In the genomic region with DNA sequence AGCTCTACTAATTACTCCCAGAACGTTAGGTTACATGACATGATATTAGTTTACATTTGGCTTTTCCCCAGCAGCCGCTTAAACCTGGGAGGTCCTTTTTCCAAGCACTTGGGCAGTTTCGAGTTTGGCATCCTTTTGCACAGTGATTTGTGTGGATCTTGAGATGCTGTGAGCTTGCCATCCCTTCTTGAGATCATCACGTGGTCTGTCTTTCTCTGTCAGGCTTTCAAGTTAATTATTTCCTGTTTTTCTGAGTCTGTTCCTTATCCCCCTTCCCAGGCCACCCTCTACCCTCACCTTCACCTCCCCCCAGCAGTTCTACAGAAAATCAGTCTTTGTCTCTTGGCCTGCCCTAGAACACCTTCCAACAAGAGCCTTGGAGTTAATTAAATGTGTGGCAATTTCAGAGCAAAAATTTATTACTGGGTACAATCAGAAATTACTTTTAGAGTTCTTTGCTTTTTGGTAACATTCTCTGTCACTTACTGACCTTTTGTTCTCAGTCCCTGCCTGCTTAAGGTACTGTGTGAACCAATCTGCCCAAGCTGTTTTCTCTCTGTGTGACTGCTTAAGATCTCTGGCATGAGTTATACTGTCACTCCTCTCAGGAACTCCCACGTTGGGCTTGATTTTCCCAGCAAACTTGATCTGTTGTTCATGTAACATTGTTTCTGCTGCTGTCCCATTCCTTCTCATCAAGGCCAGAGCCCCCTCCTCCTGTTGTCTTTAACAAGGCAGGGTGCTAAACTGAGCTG, we compare ENCODE assay signal across 14 cellular contexts. TPM values are rescaled to one million over a fixed set of nuclear protein-coding genes. Genes with fewer than 3 reads are reported as not detected.
DNase-seq lines count a peak whose midpoint lies in the region; ATAC-seq, FAIRE-seq and TF ChIP-seq lines count a peak whose summit lies in the region.
"Had no signal": no experiment of that assay in that cellular context is flagged by ENCODE, and none has a peak within 500 bp of the region (broad histone marks: within the 10 kb centered on the region; RNA-seq: fewer than 3 reads in every experiment).

No MANE protein-coding gene starts in this region.

- intact Hi-C loops in body of pancreas (cut with DNase I), result no loop called here

- peak overlapping the region in 2 of 4 experiments; percentile 2 to 34; a peak in 1 of 7 replicates for H3K9ac ChIP-seq in H1 (replicated peaks in 1 of 4; ENCODE audit: extremely low read depth in 1 of 4, low read depth in 3 of 4, low read length in 3 of 4)
- peak overlapping the region; percentile 6 for H3K9ac ChIP-seq in trophoblast cell (ENCODE audit: low read length)

- H3K56ac ChIP-seq in H1 (replicated peaks; ENCODE audit: insufficient read length, low read depth, low read length), result no peak overlapping the region

- DNase-seq in GM13976 (ENCODE audit: low spot score) (peak; percentile 21), NOMO-1 (lab: John Stamatoyannopoulos, UW; ENCODE audit: unreplicated experiment in 2 of 2) (peak; percentile 22 to 58), H1 (ENCODE audit: low read depth in 1 of 2, low spot score in 2 of 2) (no peak), trophoblast cell (no peak), body of pancreas (no peak), DMS153 (lab: John Stamatoyannopoulos, UW) (no peak)
- DNase-seq in activated effector memory CD4-positive, alpha-beta T cell treated with Interleukin-2 at 50 U/mL for 16 hours, result no peak
- DNase-seq: DMS 273 treated with DMSO at 0.1 percent for 48 hours had no signal

- no peak overlapping the region for H2BK20ac ChIP-seq in H1 (ENCODE audit: low read length)

- no peak overlapping the region for H2AK5ac ChIP-seq in H1 (ENCODE audit: low read depth, low read length)
- H2AK5ac ChIP-seq in trophoblast cell (ENCODE audit: low read length), result no peak overlapping the region

- no peak overlapping the region for H2BK15ac ChIP-seq in H1 (ENCODE audit: low read length)

- H3K4ac ChIP-seq in H1 (replicated peaks; ENCODE audit: insufficient read length, low read depth, low read length) (no peak overlapping the region), trophoblast cell (ENCODE audit: low read depth, low read length) (no peak overlapping the region)

- H3K79me2 ChIP-seq in H1 (ENCODE audit: control insufficient read depth in 1 of 2, insufficient read depth in 2 of 2, low read length in 2 of 2) (peaks cover 0 to 15% of the 10 kb centered on the region in 2 experiments; a peak in 2 of 4 replicates), trophoblast cell (ENCODE audit: control insufficient read depth, insufficient read depth, low read length, poor library complexity) (peaks cover 5% of the 10 kb centered on the region)

- H2BK120ac ChIP-seq in H1 (replicated peaks; ENCODE audit: low read depth, low read length), result no peak overlapping the region
- H2BK120ac ChIP-seq in trophoblast cell (ENCODE audit: insufficient read depth, low read length, poor library complexity), result no peak overlapping the region

- ATAC-seq in body of pancreas (no peak), GM18909 (IDR thresholded peaks at IDR 0.05; ENCODE audit: poor library complexity, unreplicated experiment) (no peak)

- FAIRE-seq in H1 (lab: Jason Lieb, UNC), result peak; percentile 28
- FAIRE-seq: islet of Langerhans had no signal

- H3K18ac ChIP-seq in H1 (ENCODE audit: extremely low read depth, low read length) (no peak overlapping the region; the same call in 1 of the 2 replicates), trophoblast cell (ENCODE audit: low read length) (no peak overlapping the region)

- H4K5ac ChIP-seq in H1 (ENCODE audit: insufficient read length, low read depth, low read length), result no peak overlapping the region

- H2AFZ ChIP-seq in H1 (ENCODE audit: low read length) (peak overlapping the region; percentile 11; the same call in 1 of the 2 replicates), trophoblast cell (ENCODE audit: insufficient read depth, low read length, poor library complexity) (no peak overlapping the region)

- CTCF ChIA-PET in H1 (lab: Charles Lee; ENCODE audit: partially characterized antibody), result interaction anchor here (0.6 to 3.1 kb wide), 10 partner anchors 14 to 413 kb away, joined by 3 to 12 read pairs (median 3); a partner anchor contains a TSS

- no peak overlapping the region for H3K23ac ChIP-seq in H1 (ENCODE audit: insufficient read length)
- H3K23ac ChIP-seq in trophoblast cell (ENCODE audit: low read length), result no peak overlapping the region

- H2BK5ac ChIP-seq in H1 (ENCODE audit: low read depth, low read length) (no peak overlapping the region), trophoblast cell (ENCODE audit: low read depth, low read length, poor library complexity) (no peak overlapping the region)

- H4K8ac ChIP-seq in H1 (ENCODE audit: extremely low read depth, insufficient read depth, low read length) (no peak overlapping the region), trophoblast cell (ENCODE audit: low read depth, low read length) (no peak overlapping the region)

- peaks cover 2 to 13% (median 4%) of the 10 kb centered on the region in 4 experiments; a peak in 3 of 7 replicates for H3K4me1 ChIP-seq in H1 (replicated peaks in 1 of 4; ENCODE audit: control insufficient read depth in 3 of 4, insufficient read depth in 4 of 4, low read length in 3 of 4)
- H3K4me1 ChIP-seq in trophoblast cell (ENCODE audit: control insufficient read depth in 1 of 2, insufficient read depth in 2 of 2, low read length in 2 of 2), result peaks cover 0 to 6% of the 10 kb centered on the region in 2 experiments
- peaks cover 23% of the 10 kb centered on the region for H3K4me1 ChIP-seq in body of pancreas

- H3K36me3 ChIP-seq in H1 (ENCODE audit: control insufficient read depth in 2 of 4, insufficient read depth in 4 of 4, low read length in 3 of 4), result no peaks in the 10 kb centered on the region; a peak in 2 of 8 replicates
- no peaks in the 10 kb centered on the region for H3K36me3 ChIP-seq in trophoblast cell (ENCODE audit: control insufficient read depth in 1 of 2, insufficient read depth in 2 of 2, low read length in 2 of 2)
- no peaks in the 10 kb centered on the region for H3K36me3 ChIP-seq in body of pancreas (replicated peaks in 1 of 2; ENCODE audit: insufficient read depth in 1 of 2, low read depth in 2 of 2)
- H3K36me3 ChIP-seq: ovary, suprapubic skin had no signal

- POLR2A ChIA-PET in H1 (lab: Charles Lee; ENCODE audit: partially characterized antibody), result no interaction called here

- H3K4me2 ChIP-seq in H1 (ENCODE audit: insufficient read depth in 1 of 2, low read depth in 2 of 2, low read length in 2 of 2) (peak overlapping the region in 1 of 2 experiments; percentile 15; a peak in 1 of 4 replicates), trophoblast cell (ENCODE audit: low read length) (peak overlapping the region; percentile 16)

- H2BK12ac ChIP-seq in H1 (ENCODE audit: low read depth, low read length) (peak overlapping the region; percentile 45; the same call in 1 of the 2 replicates), trophoblast cell (ENCODE audit: low read length) (no peak overlapping the region)

- no peak for TF ChIP-seq RAD21 in H1 (IDR thresholded peaks at IDR 0.05 in 1 of 2, conservative IDR thresholded peaks at IDR 0.05 in 1 of 2; ENCODE audit: low read depth in 2 of 2, low read length in 2 of 2)

- WGBS in H1 (ENCODE audit: extremely low coverage in 1 of 2, insufficient coverage in 1 of 2, insufficient read length in 1 of 2, insufficient replicate concordance in 2 of 2, low coverage in 1 of 2, low lambda C conversion rate in 2 of 2, missing lambda C conversion rate in 1 of 2), 2 experiments, result 50% methylated on average over 5 of the region's 5 CpGs; no CpG with 5 or more reads in 1 of the 2 experiments
- no CpG with 5 or more reads among the region's 5 CpGs for WGBS in trophoblast cell (ENCODE audit: extremely low coverage, insufficient coverage, insufficient read length)
- 29 to 33% methylated on average over 5 of the region's 5 CpGs for WGBS in body of pancreas, 2 donors

- no peak overlapping the region for H4K12ac ChIP-seq in trophoblast cell (ENCODE audit: low read depth, low read length)

- no peak for TF ChIP-seq EP300 in H1 (IDR thresholded peaks at IDR 0.05; ENCODE audit: borderline replicate concordance in 1 of 2, low read depth in 2 of 2, low read length in 2 of 2)

- H3K79me1 ChIP-seq in H1 (ENCODE audit: low read depth, low read length) (no peaks in the 10 kb centered on the region), trophoblast cell (ENCODE audit: low read length) (peaks cover 7% of the 10 kb centered on the region)

- no peak overlapping the region for H3K27ac ChIP-seq in H1 (ENCODE audit: low read depth, low read length)
- no peak overlapping the region for H3K27ac ChIP-seq in trophoblast cell (ENCODE audit: low read depth, low read length)
- no peak overlapping the region for H3K27ac ChIP-seq in body of pancreas
- H3K27ac ChIP-seq: epithelial cell of prostate, suprapubic skin had no signal

- H3K4me3 ChIP-seq in H1 (ENCODE audit: extremely low read depth in 1 of 4, insufficient read depth in 2 of 4, low read depth in 3 of 4, low read length in 4 of 4) (no peak overlapping the region), trophoblast cell (ENCODE audit: low read depth, low read length) (no peak overlapping the region), body of pancreas (no peak overlapping the region)
- H3K4me3 ChIP-seq: ovary, suprapubic skin had no signal

- TF ChIP-seq POLR2A in H1 (IDR thresholded peaks at IDR 0.05; ENCODE audit: control extremely low read depth in 1 of 2, low read depth in 2 of 2, low read length in 2 of 2) (no peak), body of pancreas (IDR thresholded peaks at IDR 0.05) (no peak)

- TF ChIP-seq CTCF in GM13976 (IDR thresholded peaks at IDR 0.05; ENCODE audit: borderline replicate concordance, control extremely low read depth, extremely low read depth, insufficient read depth, missing control alignments) (no peak), H1 (IDR thresholded peaks at IDR 0.05; ENCODE audit: control extremely low read depth in 1 of 3, insufficient read depth in 1 of 3, low read depth in 1 of 3, low read length in 3 of 3) (no peak), body of pancreas (IDR thresholded peaks at IDR 0.05) (no peak)

- peaks cover 6% of the 10 kb centered on the region for H3K23me2 ChIP-seq in H1 (ENCODE audit: low read depth, low read length)

- no peaks in the 10 kb centered on the region; a peak in 1 of 7 replicates for H3K27me3 ChIP-seq in H1 (replicated peaks in 1 of 4; ENCODE audit: control insufficient read depth in 3 of 4, extremely low read depth in 1 of 4, insufficient read depth in 3 of 4, low read length in 3 of 4)
- no peaks in the 10 kb centered on the region for H3K27me3 ChIP-seq in trophoblast cell (ENCODE audit: insufficient read depth, low read length)
- no peaks in the 10 kb centered on the region for H3K27me3 ChIP-seq in body of pancreas
- H3K27me3 ChIP-seq: ovary, suprapubic skin had no signal

- no peak overlapping the region for H4K91ac ChIP-seq in H1 (replicated peaks; ENCODE audit: insufficient read length, low read length)
- no peak overlapping the region for H4K91ac ChIP-seq in trophoblast cell (ENCODE audit: low read depth, low read length)

- H3K14ac ChIP-seq in H1 (ENCODE audit: insufficient read length), result no peak overlapping the region
- H3K14ac ChIP-seq in trophoblast cell (ENCODE audit: low read length), result no peak overlapping the region

- in situ Hi-C loops in GM13976 (cut with MboI; ENCODE audit: low sequenced_read_pairs, unreplicated experiment), result no loop called here

- peaks cover 0 to 3% of the 10 kb centered on the region in 2 experiments for H4K20me1 ChIP-seq in H1 (replicated peaks in 1 of 2; ENCODE audit: control insufficient read depth in 1 of 2, insufficient read depth in 2 of 2, low read length in 2 of 2)

- H3K9me3 ChIP-seq in H1 (ENCODE audit: insufficient read depth in 2 of 2, low read depth in 1 of 2, low read length in 1 of 2) (no peaks in the 10 kb centered on the region), trophoblast cell (ENCODE audit: insufficient read depth, low read depth, low read length) (no peaks in the 10 kb centered on the region), body of pancreas (no peaks in the 10 kb centered on the region)
- H3K9me3 ChIP-seq: ovary, suprapubic skin had no signal

RNA-seq across cellular contexts. Expression of a gene that starts 3.1 kb away (rescaled TPM):
- 20.1 and 20.9 TPM in 2 replicates for total RNA-seq in H1 (2021; fragmentation: NEBNext Ultra II Directional; extraction: Animal tissue kit (Norgen Biotek cat#: 25700))
- polyA plus RNA-seq in H1 (2011; rRNA removed), result 4.0 and 5.5 TPM in 2 replicates
- 6.3 TPM for polyA plus RNA-seq in H1 (2011; cell fraction: cytosol; rRNA removed)
- 6.2 TPM for polyA plus RNA-seq in H1 (2011; cell fraction: nucleus; rRNA removed)
- 6.6 to 10.9 TPM (median 8.4 TPM) in 4 replicates for polyA plus RNA-seq in H1 (2012, experiment 1 of 2)
- 1.0 TPM for polyA plus RNA-seq in H1 (2012, experiment 2 of 2)
- polyA plus RNA-seq in H1 (2013, experiment 1 of 2), result 10.3 TPM
- polyA plus RNA-seq in H1 (2013, experiment 2 of 2), result 10.3 TPM
- 10.0 and 10.7 TPM in 2 replicates for polyA minus RNA-seq in H1 (2011; rRNA and poly(A)+ RNA removed)
- 13.1 TPM for polyA minus RNA-seq in H1 (2011; cell fraction: cytosol; rRNA and poly(A)+ RNA removed)
- 38.1 TPM for polyA minus RNA-seq in H1 (2011; cell fraction: nucleus; rRNA and poly(A)+ RNA removed)
- polyA plus RNA-seq in trophoblast cell (2013), result 10.9 and 11.4 TPM in 2 replicates
- total RNA-seq in body of pancreas, result 10 to 100 TPM; 16.2 to 26.7 TPM

RNA-seq across cellular contexts. Expression of a gene that starts 59.6 kb away (rescaled TPM):
- total RNA-seq in H1 (2021; fragmentation: NEBNext Ultra II Directional; extraction: Animal tissue kit (Norgen Biotek cat#: 25700)), result 7.1 and 7.6 TPM in 2 replicates
- 18.2 and 20.3 TPM in 2 replicates for polyA plus RNA-seq in H1 (2011; rRNA removed)
- 8.5 TPM for polyA plus RNA-seq in H1 (2011; cell fraction: cytosol; rRNA removed)
- polyA plus RNA-seq in H1 (2011; cell fraction: nucleus; rRNA removed), result 28.3 TPM
- 11.4 to 18.5 TPM (median 14.5 TPM) in 4 replicates for polyA plus RNA-seq in H1 (2012, experiment 1 of 2)
- polyA plus RNA-seq in H1 (2012, experiment 2 of 2), result 15.5 TPM
- 14.4 TPM for polyA plus RNA-seq in H1 (2013, experiment 1 of 2)
- 14.8 TPM for polyA plus RNA-seq in H1 (2013, experiment 2 of 2)
- 11.7 and 17.1 TPM in 2 replicates for polyA minus RNA-seq in H1 (2011; rRNA and poly(A)+ RNA removed)
- polyA minus RNA-seq in H1 (2011; cell fraction: cytosol; rRNA and poly(A)+ RNA removed), result 7.2 TPM
- 9.2 TPM for polyA minus RNA-seq in H1 (2011; cell fraction: nucleus; rRNA and poly(A)+ RNA removed)
- polyA plus RNA-seq in trophoblast cell (2013), result 4.7 and 5.3 TPM in 2 replicates
- total RNA-seq in body of pancreas, result 10 to 100 TPM; 10.5 to 12.5 TPM
- polyA plus RNA-seq: IgD-negative memory B cell had no signal

Comparison
In these comparisons a context has a peak if more than half of its experiments do, and no peak if none do; other contexts are left out.
1. DNase-seq: peak in GM13976 (single experiment) and NOMO-1 (2 of 2); none in H1 (0 of 2), trophoblast cell (0 of 2), body of pancreas (0 of 4), DMS153 (single experiment) and activated effector memory CD4-positive, alpha-beta T cell treated with Interleukin-2 at 50 U/mL for 16 hours (single experiment).